ENCODE assay signal across 8 cellular contexts in the genomic region with DNA sequence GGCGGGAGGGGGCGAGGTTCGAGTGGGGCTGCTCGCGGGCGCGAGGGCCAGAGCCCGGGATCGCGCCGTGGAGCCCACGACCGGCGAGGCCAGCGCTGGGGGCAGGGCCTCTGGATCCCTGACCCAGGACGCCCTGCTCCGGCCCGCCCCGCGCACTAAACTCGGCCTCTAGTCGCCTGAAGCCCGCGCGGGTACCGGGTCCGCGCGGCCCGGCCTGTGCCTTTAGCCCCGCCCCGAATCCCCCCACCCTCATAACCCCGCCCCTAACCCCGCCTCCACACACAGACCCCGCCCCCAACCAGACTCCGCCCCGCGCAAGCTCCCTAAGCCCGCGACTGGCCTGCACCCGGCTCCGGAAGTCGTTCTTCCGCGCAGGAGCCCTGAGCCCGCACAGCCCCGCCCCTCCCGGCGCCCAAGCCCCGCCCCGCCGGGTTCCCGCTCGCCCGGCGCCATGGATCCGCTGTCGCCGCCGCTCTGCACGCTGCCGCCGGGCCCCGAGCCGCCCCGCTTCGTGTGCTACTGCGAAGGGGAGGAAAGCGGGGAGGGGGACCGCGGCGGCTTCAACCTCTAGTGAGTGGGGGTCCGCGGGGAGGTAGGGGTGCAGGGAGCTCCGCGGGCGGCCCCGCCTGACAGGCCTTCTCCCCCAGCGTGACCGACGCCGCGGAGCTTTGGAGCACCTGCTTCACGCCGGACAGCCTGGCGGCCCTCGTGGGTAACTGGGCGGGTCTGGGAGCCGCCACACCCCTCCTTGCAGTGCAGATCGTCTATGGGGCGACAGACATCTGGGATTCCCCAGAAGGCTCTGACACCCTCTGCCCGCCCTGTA.
DNase-seq lines count a peak whose midpoint lies in the region; ATAC-seq and TF ChIP-seq lines count a peak whose summit lies in the region.

Gene PAXX (plus strand): TSS at position 430 of the 826 bp plus-strand sequence. CDS start 22 bp downstream, at position 452.

- H3K27me3 ChIP-seq in HUES48 (ENCODE audit: control insufficient read depth, insufficient read depth, low read length), result peaks cover 40% of the 10 kb centered on the region
- peaks cover under 1% of the 10 kb centered on the region for H3K27me3 ChIP-seq in mucosa of stomach (ENCODE audit: control insufficient read depth, insufficient read depth, low read length)

- TF ChIP-seq POLR2A in erythroblast (IDR thresholded peaks at IDR 0.05; ENCODE audit: low read length), result peak; percentile 49

- H3K9me3 ChIP-seq in HUES48 (ENCODE audit: control insufficient read depth, insufficient read depth, low read length) (no peaks in the 10 kb centered on the region), mucosa of stomach (ENCODE audit: control insufficient read depth, low read length) (no peaks in the 10 kb centered on the region)

- DNase-seq in D341Med (ENCODE audit: low spot score) (peak; percentile 99), OCI-M2 (lab: John Stamatoyannopoulos, UW; ENCODE audit: unreplicated experiment) (peak; percentile 17), activated T-cell treated with anti-CD3 and anti-CD28 coated beads for 48 hours (ENCODE audit: low read depth) (peak; percentile 97), erythroblast (lab: John Stamatoyannopoulos, UW) (peak; percentile 91 to 92)
- DNase-seq in stimulated activated CD8-positive, alpha-beta memory T cell treated with anti-CD3 and anti-CD28 coated beads, Interleukin-4, amount 100 ng/mL, for 48 hours, result peak; percentile 97

- H3K4me3 ChIP-seq in HUES48 (ENCODE audit: low read depth, low read length), result peak within 1 kb of the TSS; percentile 80
- H3K4me3 ChIP-seq in mucosa of stomach (ENCODE audit: low read length), result peak within 1 kb of the TSS; percentile 63

- peak; percentile 78 for ATAC-seq in GM21381 (IDR thresholded peaks at IDR 0.05; ENCODE audit: unreplicated experiment)

- peak within 1 kb of the TSS; percentile 68 for H3K27ac ChIP-seq in HUES48 (ENCODE audit: low read depth, low read length)

- H3K9ac ChIP-seq in HUES48 (ENCODE audit: low read depth, low read length), result peak within 1 kb of the TSS; percentile 48; the same call in 1 of the 2 replicates
- peak within 1 kb of the TSS; percentile 65 for H3K9ac ChIP-seq in mucosa of stomach (ENCODE audit: low read length)

- H3K4me1 ChIP-seq in HUES48 (ENCODE audit: control insufficient read depth, insufficient read depth, low read length), result peaks cover 2% of the 10 kb centered on the region; the same call in 1 of the 2 replicates
- H3K4me1 ChIP-seq in mucosa of stomach (ENCODE audit: control insufficient read depth, insufficient read depth, low read length), result peaks cover 35% of the 10 kb centered on the region

- 0 out of 2 replicates have a peak, but pooled peaks cover 7% of the 10 kb centered on the region for H3K36me3 ChIP-seq in HUES48 (ENCODE audit: control insufficient read depth, insufficient read depth, low read length)
- H3K36me3 ChIP-seq in mucosa of stomach (ENCODE audit: control insufficient read depth, insufficient read depth, low read length), result no peaks in the 10 kb centered on the region

Comparison
In these comparisons a context has a peak if more than half of its experiments do, and no peak if none do; other contexts are left out.
1. Peak in every context shown above with its lines: DNase-seq, ATAC-seq, H3K4me3 ChIP-seq and H3K27ac ChIP-seq.
2. DNase-seq: peak in every context shown above with its lines; median percentile 99 in D341Med; 97 in activated T-cell treated with anti-CD3 and anti-CD28 coated beads for 48 hours; 97 in stimulated activated CD8-positive, alpha-beta memory T cell treated with anti-CD3 and anti-CD28 coated beads, Interleukin-4, amount 100 ng/mL, for 48 hours; 92 in erythroblast; 17 in OCI-M2.